Comparison of ENCODE assay signal across 8 cellular contexts in genomic region chr19:52095172-52096014, GRCh38. TPM values are rescaled to one million over a fixed set of nuclear protein-coding genes. Genes with fewer than 3 reads are reported as not detected.
DNase-seq lines count a peak whose midpoint lies in the region; ATAC-seq and TF ChIP-seq lines count a peak whose summit lies in the region.

Gene ZNF841, minus strand, starts transcription at chr19:52095765. Its CDS starts 10,964 bp downstream, at chr19:52084801.

- intact Hi-C loops in Calu3 (cut with micrococcal nuclease; ENCODE audit: unreplicated experiment) (loop anchor here (2.0 kb wide), 1 partner anchor 47 kb away; the partner anchor contains the start of gene ZNF432), Right ventricle myocardium inferior (cut with DNase I) (loop anchor here (2.0 kb wide), 1 partner anchor 47 kb away; the partner anchor contains the start of gene ZNF432)

- CTCF ChIA-PET in Calu3 (lab: Charles Lee), result no interaction called here

- H3K4me1 Mint-ChIP-seq in Calu3 (ENCODE audit: low read depth, unreplicated experiment) (peaks cover 13% of the 10 kb centered on the region), osteocyte (ENCODE audit: unreplicated experiment) (peaks cover 21% of the 10 kb centered on the region)
- peaks cover 23% of the 10 kb centered on the region for H3K4me1 Mint-ChIP-seq in activated naive CD8-positive, alpha-beta T cell treated with anti-CD3 and anti-CD28 coated beads, Interleukin-2, amount 10 ng/mL, durations not matched to agents 7 days and 5 days

- H3K27ac Mint-ChIP-seq in Calu3 (ENCODE audit: unreplicated experiment) (peak within 1 kb of the TSS; percentile 88), osteocyte (ENCODE audit: unreplicated experiment) (peak within 1 kb of the TSS; percentile 98)
- H3K27ac Mint-ChIP-seq in activated naive CD8-positive, alpha-beta T cell treated with anti-CD3 and anti-CD28 coated beads, Interleukin-2, amount 10 ng/mL, durations not matched to agents 7 days and 5 days, result peak within 1 kb of the TSS; percentile 92

- H3K9me3 Mint-ChIP-seq in Calu3 (ENCODE audit: low read depth, unreplicated experiment) (peaks cover 12% of the 10 kb centered on the region), osteocyte (ENCODE audit: unreplicated experiment) (peaks cover 31% of the 10 kb centered on the region)
- H3K9me3 Mint-ChIP-seq in activated naive CD8-positive, alpha-beta T cell treated with anti-CD3 and anti-CD28 coated beads, Interleukin-2, amount 10 ng/mL, durations not matched to agents 7 days and 5 days, result peaks cover 27% of the 10 kb centered on the region

- BruUV-seq in Calu3 (replicated peaks; lab: Mats Ljungman, UMichigan), result TSS peak; percentile 84

- peak; percentile 99 for DNase-seq in Calu3
- DNase-seq in MV-4-11 (lab: John Stamatoyannopoulos, UW), result peak; percentile 75
- DNase-seq in SW480 (ENCODE audit: low spot score), result peak; percentile 88
- DNase-seq in activated naive CD8-positive, alpha-beta T cell treated with anti-CD3 and anti-CD28 coated beads, Interleukin-2, amount 10 ng/mL, durations not matched to agents 7 days and 5 days, result peak; percentile 93
- DNase-seq in Right ventricle myocardium inferior (ENCODE audit: missing footprints), result peak; percentile 95
- peak; percentile 97 for DNase-seq in osteocyte (ENCODE audit: extremely low spot score, unreplicated experiment)

- TF ChIP-seq CTCF in Calu3 (IDR thresholded peaks at IDR 0.05; ENCODE audit: unreplicated experiment) (no peak), osteocyte (IDR thresholded peaks at IDR 0.05) (peak; percentile 33)

- H3K4me3 Mint-ChIP-seq in Calu3 (ENCODE audit: low read depth, unreplicated experiment) (peak within 1 kb of the TSS; percentile 91), osteocyte (ENCODE audit: unreplicated experiment) (peak within 1 kb of the TSS; percentile 93)
- H3K4me3 Mint-ChIP-seq in activated naive CD8-positive, alpha-beta T cell treated with anti-CD3 and anti-CD28 coated beads, Interleukin-2, amount 10 ng/mL, durations not matched to agents 7 days and 5 days, result peak within 1 kb of the TSS; percentile 90

- H3K27ac ChIP-seq in temporal lobe (ENCODE audit: low read depth, low read length), result peak within 1 kb of the TSS; percentile 53

- ATAC-seq in GM21786 (IDR thresholded peaks at IDR 0.05; ENCODE audit: unreplicated experiment), result peak; percentile 96
- peak; percentile 92 for ATAC-seq in activated naive CD8-positive, alpha-beta T cell treated with anti-CD3 and anti-CD28 coated beads, Interleukin-2, amount 10 ng/mL, durations not matched to agents 7 days and 5 days (ENCODE audit: low read depth)
- ATAC-seq in Right ventricle myocardium inferior, result peak; percentile 100

- H3K27me3 Mint-ChIP-seq in Calu3 (ENCODE audit: unreplicated experiment) (no peaks in the 10 kb centered on the region), osteocyte (ENCODE audit: unreplicated experiment) (no peaks in the 10 kb centered on the region)
- H3K27me3 Mint-ChIP-seq in activated naive CD8-positive, alpha-beta T cell treated with anti-CD3 and anti-CD28 coated beads, Interleukin-2, amount 10 ng/mL, durations not matched to agents 7 days and 5 days, result no peaks in the 10 kb centered on the region

- POLR2A ChIA-PET in activated naive CD8-positive, alpha-beta T cell treated with anti-CD3 and anti-CD28 coated beads, Interleukin-2, amount 10 ng/mL, durations not matched to agents 7 days and 5 days (lab: Charles Lee), result interaction anchor here (1.2 kb wide), 1 partner anchor 94 kb away, joined by 3 read pairs; no protein-coding TSS in a partner anchor

- H3K36me3 Mint-ChIP-seq in Calu3 (ENCODE audit: insufficient read depth, unreplicated experiment) (peaks cover 45% of the 10 kb centered on the region), osteocyte (ENCODE audit: unreplicated experiment) (peaks cover 36% of the 10 kb centered on the region)
- H3K36me3 Mint-ChIP-seq in activated naive CD8-positive, alpha-beta T cell treated with anti-CD3 and anti-CD28 coated beads, Interleukin-2, amount 10 ng/mL, durations not matched to agents 7 days and 5 days, result peaks cover 52% of the 10 kb centered on the region

RNA-seq across cellular contexts. Expression of gene ZNF841, which starts in this region (rescaled TPM):
- total RNA-seq in Calu3 (2022) (37.6 and 39.8 TPM in 2 replicates), Right ventricle myocardium inferior (7.2 TPM), osteocyte (24.9 and 26.2 TPM in 2 replicates), temporal lobe (42.8 TPM)
- 10 to 100 TPM; 38.4 to 38.6 TPM for total RNA-seq in activated naive CD8-positive, alpha-beta T cell treated with anti-CD3 and anti-CD28 coated beads, Interleukin-2, amount 10 ng/mL, durations not matched to agents 7 days and 5 days

Comparison
In these comparisons a context has a peak if more than half of its experiments do, and no peak if none do; other contexts are left out.
1. Peak in every context shown above with its lines: DNase-seq, ATAC-seq and H3K27ac ChIP-seq.